8 cellular contexts compared by ENCODE assay signal in genomic region chr10:110860576-110861241, GRCh38. TPM values are rescaled to one million over a fixed set of nuclear protein-coding genes. Genes with fewer than 3 reads are reported as not detected.
DNase-seq lines count a peak whose midpoint lies in the region; ATAC-seq and TF ChIP-seq lines count a peak whose summit lies in the region.

No MANE protein-coding gene starts in this region.

- no peak overlapping the region for H3K4me2 ChIP-seq in mesendoderm (ENCODE audit: low read length)

- CTCF ChIA-PET in CD4-positive, alpha-beta T cell (lab: Charles Lee), result interaction anchor here (0.8 to 1.7 kb wide), 5 partner anchors 10 to 115 kb away, joined by 3 to 4 read pairs (median 3); no protein-coding TSS in a partner anchor

- H3K4me3 ChIP-seq in mesendoderm (ENCODE audit: low read length), result no peak overlapping the region

- no CpG with 5 or more reads among the region's 7 CpGs for WGBS in mesendoderm (ENCODE audit: extremely low coverage, insufficient coverage, low lambda C conversion rate)

- no peak overlapping the region for H4K8ac ChIP-seq in mesendoderm (ENCODE audit: low read depth, low read length)

- H3K56ac ChIP-seq in mesendoderm (ENCODE audit: low read length), result no peak overlapping the region

- H3K4me3 Mint-ChIP-seq in CD4-positive, alpha-beta T cell, result peak overlapping the region; percentile 57
- peak overlapping the region; percentile 90 for H3K4me3 Mint-ChIP-seq in activated T-helper 17 cell treated with anti-CD3 and anti-CD28 coated beads, Interleukin-2, amount 50 U/mL, for 72 hours

- H3K4me1 Mint-ChIP-seq in CD4-positive, alpha-beta T cell (ENCODE audit: low read depth), result peaks cover 91% of the 10 kb centered on the region
- peaks cover 64% of the 10 kb centered on the region for H3K4me1 Mint-ChIP-seq in activated T-helper 17 cell treated with anti-CD3 and anti-CD28 coated beads, Interleukin-2, amount 50 U/mL, for 72 hours

- peak overlapping the region; percentile 92 for H3K27ac ChIP-seq in CD4-positive, alpha-beta T cell (ENCODE audit: low read depth, low read length)
- no peak overlapping the region for H3K27ac ChIP-seq in mesendoderm (ENCODE audit: low read depth, low read length)

- no peaks in the 10 kb centered on the region for H3K36me3 ChIP-seq in mesendoderm (ENCODE audit: control insufficient read depth, insufficient read depth, low read length)

- no peak overlapping the region for H4K5ac ChIP-seq in mesendoderm (ENCODE audit: low read length)

- POLR2A ChIA-PET in CD4-positive, alpha-beta T cell (lab: Charles Lee), result interaction anchor here (0.7 to 6.8 kb wide), 18 partner anchors 9 to 852 kb away, joined by 3 to 102 read pairs (median 4); partner anchors contain the start of genes BBIP1, PDCD4 and SHOC2

- H3K79me2 ChIP-seq in mesendoderm (ENCODE audit: control insufficient read depth, insufficient read depth, low read length), result no peaks in the 10 kb centered on the region

- H3K9ac ChIP-seq in mesendoderm (ENCODE audit: low read length), result no peak overlapping the region

- H3K27me3 Mint-ChIP-seq in CD4-positive, alpha-beta T cell, result no peaks in the 10 kb centered on the region
- H3K27me3 Mint-ChIP-seq in activated T-helper 17 cell treated with anti-CD3 and anti-CD28 coated beads, Interleukin-2, amount 50 U/mL, for 72 hours, result no peaks in the 10 kb centered on the region

- no peak overlapping the region for H2BK5ac ChIP-seq in mesendoderm (ENCODE audit: low read length)

- peak overlapping the region; percentile 96 for H3K27ac Mint-ChIP-seq in CD4-positive, alpha-beta T cell
- H3K27ac Mint-ChIP-seq in activated T-helper 17 cell treated with anti-CD3 and anti-CD28 coated beads, Interleukin-2, amount 50 U/mL, for 72 hours, result peak overlapping the region; percentile 97

- ATAC-seq in CD4-positive, alpha-beta T cell (ENCODE audit: poor library complexity), result peak; percentile 69
- peak; percentile 59 for ATAC-seq in GM19397 (IDR thresholded peaks at IDR 0.05; ENCODE audit: unreplicated experiment)
- peak; percentile 51 for ATAC-seq in HG03460 (IDR thresholded peaks at IDR 0.05; ENCODE audit: unreplicated experiment)
- peak; percentile 45 for ATAC-seq in activated T-helper 17 cell treated with anti-CD3 and anti-CD28 coated beads, Interleukin-2, amount 50 U/mL, for 72 hours (replicated peaks)

- H3K27me3 ChIP-seq in CD4-positive, alpha-beta T cell (ENCODE audit: control insufficient read depth, insufficient read depth, low read length), result no peaks in the 10 kb centered on the region
- no peaks in the 10 kb centered on the region for H3K27me3 ChIP-seq in mesendoderm (ENCODE audit: insufficient read depth, low read length, poor library complexity)

- no peaks in the 10 kb centered on the region for H3K79me1 ChIP-seq in mesendoderm (ENCODE audit: low read length)

- H3K4me1 ChIP-seq in mesendoderm (ENCODE audit: control insufficient read depth, low read depth, low read length), result peaks cover 5% of the 10 kb centered on the region

- H3K4ac ChIP-seq in mesendoderm (ENCODE audit: low read depth, low read length), result peak overlapping the region; percentile 20

- no peak overlapping the region for H2AK5ac ChIP-seq in mesendoderm (ENCODE audit: low read length)

- no peak overlapping the region for H2BK15ac ChIP-seq in mesendoderm (replicated peaks; ENCODE audit: low read depth)

- no peak overlapping the region for H3K23ac ChIP-seq in mesendoderm (ENCODE audit: low read length)

- H3K36me3 Mint-ChIP-seq in CD4-positive, alpha-beta T cell (ENCODE audit: low read depth), result no peaks in the 10 kb centered on the region
- H3K36me3 Mint-ChIP-seq in activated T-helper 17 cell treated with anti-CD3 and anti-CD28 coated beads, Interleukin-2, amount 50 U/mL, for 72 hours (ENCODE audit: low read depth), result no peaks in the 10 kb centered on the region

- no peaks in the 10 kb centered on the region for H3K9me3 ChIP-seq in CD4-positive, alpha-beta T cell (ENCODE audit: control insufficient read depth, low read length)

- H2BK120ac ChIP-seq in mesendoderm (ENCODE audit: low read depth, low read length), result no peak overlapping the region

- DNase-seq in CD4-positive, alpha-beta T cell, result peak; percentile 38 to 64 (median 54)
- DNase-seq in mesendoderm, result no peak
- DNase-seq in GF-D8 (lab: John Stamatoyannopoulos, UW), result no peak
- DNase-seq in NCI-H345 treated with DMSO at 0.1 percent for 48 hours (lab: John Stamatoyannopoulos, UW; ENCODE audit: unreplicated experiment), result no peak
- DNase-seq in SKM-1 treated with dmso at 0.1 percent for 144 hours (lab: John Stamatoyannopoulos, UW; ENCODE audit: unreplicated experiment), result no peak

- TF ChIP-seq CTCF in CD4-positive, alpha-beta T cell (IDR thresholded peaks at IDR 0.05), result no peak

- H3K9me3 Mint-ChIP-seq in CD4-positive, alpha-beta T cell, result no peaks in the 10 kb centered on the region
- peaks cover 4% of the 10 kb centered on the region for H3K9me3 Mint-ChIP-seq in activated T-helper 17 cell treated with anti-CD3 and anti-CD28 coated beads, Interleukin-2, amount 50 U/mL, for 72 hours

- H3K18ac ChIP-seq in mesendoderm (ENCODE audit: low read length), result no peak overlapping the region

- intact Hi-C loops in CD4-positive, alpha-beta T cell (cut with DNase I, micrococcal nuclease), result loop anchor here in 1 of 2 experiments (1.0 kb wide), 1 partner anchor 12 kb away; no protein-coding TSS in a partner anchor

RNA-seq across cellular contexts. Expression of gene PDCD4, which starts 11.0 kb away (rescaled TPM):
- total RNA-seq in CD4-positive, alpha-beta T cell, result 100 to 1,000 TPM; 352 to 358 TPM
- 100 to 1,000 TPM in 1 of 2 donors, 10 to 100 TPM in 1; 59.0 to 140 TPM for total RNA-seq in activated T-helper 17 cell treated with anti-CD3 and anti-CD28 coated beads, Interleukin-2, amount 50 U/mL, for 72 hours
- polyA plus RNA-seq in mesendoderm (2013, experiment 1 of 2), result 9.4 TPM
- polyA plus RNA-seq in mesendoderm (2013, experiment 2 of 2), result 9.1 TPM

RNA-seq across cellular contexts. Expression of gene BBIP1, which starts 58.3 kb away (rescaled TPM):
- 10 to 100 TPM; 17.1 to 21.9 TPM for total RNA-seq in CD4-positive, alpha-beta T cell
- total RNA-seq in activated T-helper 17 cell treated with anti-CD3 and anti-CD28 coated beads, Interleukin-2, amount 50 U/mL, for 72 hours, result 10 to 100 TPM; 24.1 to 40.0 TPM
- polyA plus RNA-seq in mesendoderm (2013, experiment 1 of 2), result 22.2 TPM
- 22.0 TPM for polyA plus RNA-seq in mesendoderm (2013, experiment 2 of 2)

RNA-seq across cellular contexts. Expression of gene SHOC2, which starts 58.7 kb away (rescaled TPM):
- 10 to 100 TPM; 65.9 to 66.9 TPM for total RNA-seq in CD4-positive, alpha-beta T cell
- 10 to 100 TPM; 38.3 to 39.6 TPM for total RNA-seq in activated T-helper 17 cell treated with anti-CD3 and anti-CD28 coated beads, Interleukin-2, amount 50 U/mL, for 72 hours
- polyA plus RNA-seq in mesendoderm (2013, experiment 1 of 2), result 23.7 TPM
- polyA plus RNA-seq in mesendoderm (2013, experiment 2 of 2), result 22.6 TPM

Comparison
In these comparisons a context has a peak if more than half of its experiments do, and no peak if none do; other contexts are left out.
1. DNase-seq: peak in CD4-positive, alpha-beta T cell (10 of 10); none in mesendoderm (single experiment), GF-D8 (single experiment), NCI-H345 treated with DMSO at 0.1 percent for 48 hours (single experiment) and SKM-1 treated with dmso at 0.1 percent for 144 hours (single experiment).
2. Peak in every context shown above with its lines, with median percentiles within 50 percentile points of each other: ATAC-seq.